Comparison of ENCODE assay signal across 9 cellular contexts in the genomic region with DNA sequence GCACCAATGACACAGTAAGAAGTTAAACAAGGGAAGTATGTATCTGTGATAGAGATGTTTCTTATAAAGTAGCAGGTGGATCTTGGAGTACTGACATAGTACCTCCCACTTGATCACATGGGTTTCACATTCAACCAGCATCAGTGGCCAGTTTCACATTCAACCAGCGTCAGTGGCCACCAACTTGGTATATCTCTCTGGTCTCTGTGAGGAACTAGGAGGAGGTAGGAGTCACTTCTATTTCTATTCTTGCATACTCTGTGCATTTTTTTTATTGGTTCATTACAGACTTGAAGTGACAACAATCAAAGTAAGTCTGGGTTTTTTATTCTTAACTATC.
DNase-seq lines count a peak whose midpoint lies in the region; ATAC-seq and TF ChIP-seq lines count a peak whose summit lies in the region.
"Had no signal": no experiment of that assay in that cellular context is flagged by ENCODE, and none has a peak within 500 bp of the region (broad histone marks: within the 10 kb centered on the region; RNA-seq: fewer than 3 reads in every experiment).

No MANE protein-coding gene starts in this region.

- H3K9me3 Mint-ChIP-seq in activated naive CD4-positive, alpha-beta T cell treated with anti-CD3 and anti-CD28 coated beads for 36 hours: no peaks in the 10 kb centered on the region
- no peaks in the 10 kb centered on the region for H3K9me3 Mint-ChIP-seq in activated naive CD4-positive, alpha-beta T cell treated with anti-CD3 and anti-CD28 coated beads, Interleukin-2, amount 10 ng/mL, durations not matched to agents 7 days and 5 days

- H3K27ac Mint-ChIP-seq in activated naive CD4-positive, alpha-beta T cell treated with anti-CD3 and anti-CD28 coated beads for 36 hours: no peak overlapping the region
- H3K27ac Mint-ChIP-seq in activated naive CD4-positive, alpha-beta T cell treated with anti-CD3 and anti-CD28 coated beads, Interleukin-2, amount 10 ng/mL, durations not matched to agents 7 days and 5 days: no peak overlapping the region

- no peaks in the 10 kb centered on the region for H3K36me3 ChIP-seq in left ventricle myocardium inferior

- TF ChIP-seq CTCF in left ventricle myocardium inferior (IDR thresholded peaks at IDR 0.05; ENCODE audit: borderline replicate concordance): no peak

- no peak overlapping the region for H3K27ac ChIP-seq in left ventricle myocardium inferior (replicated peaks)

- CTCF ChIA-PET in activated naive CD4-positive, alpha-beta T cell treated with anti-CD3 and anti-CD28 coated beads for 36 hours (lab: Charles Lee): interaction anchor here (0.9 to 2.2 kb wide), 7 partner anchors 8 to 182 kb away, joined by 3 to 10 read pairs (median 3); no protein-coding TSS in a partner anchor
- CTCF ChIA-PET in activated naive CD4-positive, alpha-beta T cell treated with anti-CD3 and anti-CD28 coated beads, Interleukin-2, amount 10 ng/mL, durations not matched to agents 7 days and 5 days (lab: Charles Lee): interaction anchor here (1.0 to 1.4 kb wide), 2 partner anchors 204 to 548 kb away, joined by 4 read pairs; no protein-coding TSS in a partner anchor

- intact Hi-C loops in activated naive CD4-positive, alpha-beta T cell treated with anti-CD3 and anti-CD28 coated beads for 36 hours (cut with micrococcal nuclease): loop anchor here (2.0 to 10.0 kb wide), 3 partner anchors 290 to 558 kb away; no protein-coding TSS in a partner anchor
- intact Hi-C loops in left ventricle myocardium inferior (cut with micrococcal nuclease): no loop called here

- peak; percentile 5 for DNase-seq in activated naive CD4-positive, alpha-beta T cell treated with anti-CD3 and anti-CD28 coated beads for 36 hours
- DNase-seq in activated naive CD4-positive, alpha-beta T cell treated with anti-CD3 and anti-CD28 coated beads, Interleukin-2, amount 10 ng/mL, durations not matched to agents 7 days and 5 days: no peak
- DNase-seq in stimulated activated naive CD8-positive, alpha-beta T cell treated with anti-CD3 and anti-CD28 coated beads, Interleukin-15, Interleukin-2, amounts not matched to agents 100 U/mL and 50 U/mL, for 24 hours: peak; percentile 3
- DNase-seq in left ventricle myocardium inferior: no peak
- DNase-seq in SW480 (ENCODE audit: low spot score): no peak
- DNase-seq in islet precursor cell: no peak
- DNase-seq: NCI-H226 had no signal

- no peak overlapping the region for H3K4me3 ChIP-seq in left ventricle myocardium inferior

- H3K4me1 Mint-ChIP-seq in activated naive CD4-positive, alpha-beta T cell treated with anti-CD3 and anti-CD28 coated beads for 36 hours (ENCODE audit: low read depth): peaks cover 8% of the 10 kb centered on the region
- peaks cover 5% of the 10 kb centered on the region for H3K4me1 Mint-ChIP-seq in activated naive CD4-positive, alpha-beta T cell treated with anti-CD3 and anti-CD28 coated beads, Interleukin-2, amount 10 ng/mL, durations not matched to agents 7 days and 5 days

- peaks cover under 1% of the 10 kb centered on the region for H3K9me3 ChIP-seq in left ventricle myocardium inferior (replicated peaks)

- H3K27me3 Mint-ChIP-seq in activated naive CD4-positive, alpha-beta T cell treated with anti-CD3 and anti-CD28 coated beads for 36 hours (ENCODE audit: low read depth): no peaks in the 10 kb centered on the region
- no peaks in the 10 kb centered on the region for H3K27me3 Mint-ChIP-seq in activated naive CD4-positive, alpha-beta T cell treated with anti-CD3 and anti-CD28 coated beads, Interleukin-2, amount 10 ng/mL, durations not matched to agents 7 days and 5 days

- no peak overlapping the region for H3K4me3 Mint-ChIP-seq in activated naive CD4-positive, alpha-beta T cell treated with anti-CD3 and anti-CD28 coated beads for 36 hours
- H3K4me3 Mint-ChIP-seq in activated naive CD4-positive, alpha-beta T cell treated with anti-CD3 and anti-CD28 coated beads, Interleukin-2, amount 10 ng/mL, durations not matched to agents 7 days and 5 days: no peak overlapping the region

- peak; percentile 100 for ATAC-seq in HG02642 (IDR thresholded peaks at IDR 0.05; ENCODE audit: poor library complexity, unreplicated experiment)
- ATAC-seq in HG03575 (IDR thresholded peaks at IDR 0.05; ENCODE audit: extremely low read depth, insufficient number of reproducible peaks, low FRiP score, unreplicated experiment): peak; percentile 94
- peak; percentile 43 for ATAC-seq in stimulated activated naive CD8-positive, alpha-beta T cell treated with anti-CD3 and anti-CD28 coated beads, Interleukin-15, Interleukin-2, amounts not matched to agents 100 U/mL and 50 U/mL, for 24 hours

- no peaks in the 10 kb centered on the region for H3K27me3 ChIP-seq in left ventricle myocardium inferior (ENCODE audit: low read depth)

- peaks cover 8% of the 10 kb centered on the region for H3K36me3 Mint-ChIP-seq in activated naive CD4-positive, alpha-beta T cell treated with anti-CD3 and anti-CD28 coated beads for 36 hours (ENCODE audit: low read depth)
- peaks cover 3% of the 10 kb centered on the region for H3K36me3 Mint-ChIP-seq in activated naive CD4-positive, alpha-beta T cell treated with anti-CD3 and anti-CD28 coated beads, Interleukin-2, amount 10 ng/mL, durations not matched to agents 7 days and 5 days

- no peaks in the 10 kb centered on the region for H3K4me1 ChIP-seq in left ventricle myocardium inferior

Comparison
In these comparisons a context has a peak if more than half of its experiments do, and no peak if none do; other contexts are left out.
1. DNase-seq: peak in activated naive CD4-positive, alpha-beta T cell treated with anti-CD3 and anti-CD28 coated beads for 36 hours (single experiment) and stimulated activated naive CD8-positive, alpha-beta T cell treated with anti-CD3 and anti-CD28 coated beads, Interleukin-15, Interleukin-2, amounts not matched to agents 100 U/mL and 50 U/mL, for 24 hours (single experiment); none in activated naive CD4-positive, alpha-beta T cell treated with anti-CD3 and anti-CD28 coated beads, Interleukin-2, amount 10 ng/mL, durations not matched to agents 7 days and 5 days (single experiment), left ventricle myocardium inferior (single experiment), SW480 (single experiment) and islet precursor cell (single experiment).
2. ATAC-seq: peak in every context shown above with its lines; median percentile 100 in HG02642; 94 in HG03575; 43 in stimulated activated naive CD8-positive, alpha-beta T cell treated with anti-CD3 and anti-CD28 coated beads, Interleukin-15, Interleukin-2, amounts not matched to agents 100 U/mL and 50 U/mL, for 24 hours.